Comparison of ENCODE assay signal across 8 cellular contexts in the genomic region with DNA sequence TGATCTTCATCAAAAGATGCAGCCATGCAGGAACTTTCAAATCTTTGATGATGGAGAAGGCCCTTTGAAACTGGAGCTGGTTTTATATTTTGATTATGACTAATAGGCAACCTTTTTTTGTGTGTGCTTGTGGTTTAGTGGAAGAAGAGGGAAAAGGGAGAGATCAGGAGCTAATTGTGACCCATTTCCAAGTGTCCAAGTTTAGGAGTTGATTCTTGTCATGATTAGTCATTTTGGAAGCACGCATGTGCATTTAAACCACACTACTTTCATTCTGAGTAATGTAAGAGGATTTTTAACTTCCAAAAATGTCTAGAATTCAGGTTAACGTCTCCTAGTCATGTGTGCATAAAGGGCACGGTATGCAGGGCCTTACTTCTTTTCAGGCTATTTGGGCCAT. TPM values are rescaled to one million over a fixed set of nuclear protein-coding genes. Genes with fewer than 3 reads are reported as not detected.
DNase-seq lines count a peak whose midpoint lies in the region; ATAC-seq and TF ChIP-seq lines count a peak whose summit lies in the region.

No MANE protein-coding gene starts in this region.

- H3K27ac Mint-ChIP-seq in CD14-positive monocyte (peak overlapping the region; percentile 97 to 99 (median 98)), chondrocyte (ENCODE audit: unreplicated experiment) (peak overlapping the region; percentile 92)

- H3K9me2 ChIP-seq in MM.1S (replicated peaks; ENCODE audit: insufficient read depth, low read length), result no peaks in the 10 kb centered on the region
- H3K9me2 ChIP-seq in neural cell (ENCODE audit: insufficient read depth, low read length), result no peaks in the 10 kb centered on the region

- H3K27me3 ChIP-seq in MM.1S (replicated peaks; ENCODE audit: insufficient read depth, low read length) (no peaks in the 10 kb centered on the region), neural cell (ENCODE audit: insufficient read depth, low read depth, low read length) (no peaks in the 10 kb centered on the region)

- TF ChIP-seq RAD21 in neural cell (conservative IDR thresholded peaks at IDR 0.05), result no peak

- peak overlapping the region; percentile 100 for H3K9ac ChIP-seq in MM.1S (ENCODE audit: low read length)
- H3K9ac ChIP-seq in neural cell (ENCODE audit: low read length), result no peak overlapping the region

- peaks cover 79% of the 10 kb centered on the region for H3F3A ChIP-seq in MM.1S (ENCODE audit: insufficient read depth, low read length)
- no peaks in the 10 kb centered on the region for H3F3A ChIP-seq in neural cell (ENCODE audit: insufficient read depth, low read length, poor library complexity, severe bottlenecking)

- TF ChIP-seq CTCF in CD14-positive monocyte (IDR thresholded peaks at IDR 0.05) (no peak), MM.1S (IDR thresholded peaks at IDR 0.05; ENCODE audit: low read length) (no peak), chondrocyte (IDR thresholded peaks at IDR 0.05) (no peak), neural cell (IDR thresholded peaks at IDR 0.05; ENCODE audit: poor library complexity, severe bottlenecking) (no peak), mucosa of descending colon (IDR thresholded peaks at IDR 0.05) (no peak)

- H2AFZ ChIP-seq in MM.1S (ENCODE audit: low read length), result no peak overlapping the region
- no peak overlapping the region for H2AFZ ChIP-seq in neural cell (ENCODE audit: low read depth, low read length)

- H4K20me1 ChIP-seq in MM.1S (ENCODE audit: insufficient read depth, low read length) (peaks cover 34% of the 10 kb centered on the region), neural cell (ENCODE audit: insufficient read depth) (peaks cover 22% of the 10 kb centered on the region)

- H3K4me1 Mint-ChIP-seq in CD14-positive monocyte, result peaks cover 61% of the 10 kb centered on the region
- H3K4me1 Mint-ChIP-seq in chondrocyte (ENCODE audit: low read depth), result peaks cover 55% of the 10 kb centered on the region

- no peak for DNase-seq in CD14-positive monocyte (ENCODE audit: low spot score)
- DNase-seq in MM.1S, result peak; percentile 35
- DNase-seq in chondrocyte (ENCODE audit: low spot score), result no peak
- DNase-seq in mucosa of descending colon, result no peak
- DNase-seq in DMS 273 (lab: John Stamatoyannopoulos, UW; ENCODE audit: unreplicated experiment), result no peak

- H3K27me3 Mint-ChIP-seq in CD14-positive monocyte (ENCODE audit: low read depth in 3 of 3), result peaks cover 0 to 9% (median 0%) of the 10 kb centered on the region in 3 donors
- no peaks in the 10 kb centered on the region for H3K27me3 Mint-ChIP-seq in chondrocyte (ENCODE audit: low read depth)

- ATAC-seq in GM19324 (IDR thresholded peaks at IDR 0.05; ENCODE audit: low FRiP score, unreplicated experiment) (no peak), mucosa of descending colon (no peak), HG03342 (IDR thresholded peaks at IDR 0.05; ENCODE audit: unreplicated experiment) (no peak)

- TF ChIP-seq EP300 in neural cell (conservative IDR thresholded peaks at IDR 0.05; ENCODE audit: poor library complexity, severe bottlenecking), result no peak

- H3K36me3 ChIP-seq in MM.1S (replicated peaks; ENCODE audit: insufficient read depth, low read length) (peaks cover 30% of the 10 kb centered on the region), neural cell (ENCODE audit: insufficient read depth, low read length) (no peaks in the 10 kb centered on the region), mucosa of descending colon (ENCODE audit: low read depth) (no peaks in the 10 kb centered on the region)

- peak overlapping the region; percentile 99 for H3K4me3 ChIP-seq in MM.1S (ENCODE audit: low read length)
- peak overlapping the region; percentile 99 for H3K4me3 ChIP-seq in neural cell (ENCODE audit: low read length)
- H3K4me3 ChIP-seq in mucosa of descending colon, result no peak overlapping the region

- intact Hi-C loops in CD14-positive monocyte (cut with micrococcal nuclease), result loop anchor here in 1 of 2 donors (10.0 kb wide), 1 partner anchor 61 kb away; no protein-coding TSS in a partner anchor
- intact Hi-C loops in mucosa of descending colon (cut with DNase I, micrococcal nuclease), result no loop called here

- H3K4me1 ChIP-seq in MM.1S (ENCODE audit: low read length), result peaks cover 18% of the 10 kb centered on the region
- peaks cover 25% of the 10 kb centered on the region for H3K4me1 ChIP-seq in mucosa of descending colon (ENCODE audit: low read depth)

- H3K36me3 Mint-ChIP-seq in CD14-positive monocyte, result peaks cover 40 to 43% of the 10 kb centered on the region in 2 donors
- H3K36me3 Mint-ChIP-seq in chondrocyte (ENCODE audit: low read depth), result peaks cover 5% of the 10 kb centered on the region

- peaks cover 92% of the 10 kb centered on the region for H3K79me2 ChIP-seq in MM.1S (ENCODE audit: low read length)
- H3K79me2 ChIP-seq in neural cell (replicated peaks; ENCODE audit: insufficient read depth, low read length), result peaks cover 50% of the 10 kb centered on the region

- peak overlapping the region; percentile 64 to 67 for H3K4me3 Mint-ChIP-seq in CD14-positive monocyte
- peak overlapping the region; percentile 43 for H3K4me3 Mint-ChIP-seq in chondrocyte (ENCODE audit: unreplicated experiment)

- H3K4me2 ChIP-seq in MM.1S (ENCODE audit: low read depth, low read length) (peak overlapping the region; percentile 84), neural cell (ENCODE audit: low read length) (peak overlapping the region; percentile 45)

- H3K27ac ChIP-seq in MM.1S (ENCODE audit: low read length), result peak overlapping the region; percentile 96
- no peak overlapping the region for H3K27ac ChIP-seq in neural cell (ENCODE audit: low read length)

- H3K9me3 Mint-ChIP-seq in CD14-positive monocyte (peaks cover 0 to 2% (median 0%) of the 10 kb centered on the region in 7 donors), chondrocyte (ENCODE audit: low read depth) (no peaks in the 10 kb centered on the region)

- H3K9me3 ChIP-seq in MM.1S (replicated peaks; ENCODE audit: insufficient read depth, low read length) (no peaks in the 10 kb centered on the region), neural cell (ENCODE audit: low read length) (no peaks in the 10 kb centered on the region), mucosa of descending colon (no peaks in the 10 kb centered on the region)

TF ChIP-seq in neural cell, 6 proteins besides CTCF, POLR2A, EP300 and RAD21:
- TF ChIP-seq POLR2AphosphoS5 (IDR thresholded peaks at IDR 0.05) (no peak), TAF1 (IDR thresholded peaks at IDR 0.05; ENCODE audit: low read depth) (no peak), MXI1 (conservative IDR thresholded peaks at IDR 0.05; ENCODE audit: poor library complexity, severe bottlenecking) (no peak), EZH2 (IDR thresholded peaks at IDR 0.05; ENCODE audit: borderline replicate concordance, insufficient read depth, low read length, poor library complexity, severe bottlenecking) (no peak), SMC3 (conservative IDR thresholded peaks at IDR 0.05; ENCODE audit: poor library complexity) (no peak)
- TF ChIP-seq, protein P1, sequence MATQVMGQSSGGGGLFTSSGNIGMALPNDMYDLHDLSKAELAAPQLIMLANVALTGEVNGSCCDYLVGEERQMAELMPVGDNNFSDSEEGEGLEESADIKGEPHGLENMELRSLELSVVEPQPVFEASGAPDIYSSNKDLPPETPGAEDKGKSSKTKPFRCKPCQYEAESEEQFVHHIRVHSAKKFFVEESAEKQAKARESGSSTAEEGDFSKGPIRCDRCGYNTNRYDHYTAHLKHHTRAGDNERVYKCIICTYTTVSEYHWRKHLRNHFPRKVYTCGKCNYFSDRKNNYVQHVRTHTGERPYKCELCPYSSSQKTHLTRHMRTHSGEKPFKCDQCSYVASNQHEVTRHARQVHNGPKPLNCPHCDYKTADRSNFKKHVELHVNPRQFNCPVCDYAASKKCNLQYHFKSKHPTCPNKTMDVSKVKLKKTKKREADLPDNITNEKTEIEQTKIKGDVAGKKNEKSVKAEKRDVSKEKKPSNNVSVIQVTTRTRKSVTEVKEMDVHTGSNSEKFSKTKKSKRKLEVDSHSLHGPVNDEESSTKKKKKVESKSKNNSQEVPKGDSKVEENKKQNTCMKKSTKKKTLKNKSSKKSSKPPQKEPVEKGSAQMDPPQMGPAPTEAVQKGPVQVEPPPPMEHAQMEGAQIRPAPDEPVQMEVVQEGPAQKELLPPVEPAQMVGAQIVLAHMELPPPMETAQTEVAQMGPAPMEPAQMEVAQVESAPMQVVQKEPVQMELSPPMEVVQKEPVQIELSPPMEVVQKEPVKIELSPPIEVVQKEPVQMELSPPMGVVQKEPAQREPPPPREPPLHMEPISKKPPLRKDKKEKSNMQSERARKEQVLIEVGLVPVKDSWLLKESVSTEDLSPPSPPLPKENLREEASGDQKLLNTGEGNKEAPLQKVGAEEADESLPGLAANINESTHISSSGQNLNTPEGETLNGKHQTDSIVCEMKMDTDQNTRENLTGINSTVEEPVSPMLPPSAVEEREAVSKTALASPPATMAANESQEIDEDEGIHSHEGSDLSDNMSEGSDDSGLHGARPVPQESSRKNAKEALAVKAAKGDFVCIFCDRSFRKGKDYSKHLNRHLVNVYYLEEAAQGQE (IDR thresholded peaks at IDR 0.05; ENCODE audit: borderline replicate concordance), result no peak
TF ChIP-seq in neural cell: peak in this region for 0.

RNA-seq across cellular contexts. Expression of a gene that starts 3.5 kb away (rescaled TPM):
- 10 to 100 TPM; 15.4 to 17.5 TPM for polyA plus RNA-seq in CD14-positive monocyte
- total RNA-seq in chondrocyte, result 42.7 to 58.1 TPM (median 45.0 TPM) in 3 replicates
- polyA plus RNA-seq in neural cell, result 21.3 and 22.6 TPM in 2 replicates
- 58.9 TPM in 2 replicates for polyA minus RNA-seq in neural cell
- total RNA-seq in mucosa of descending colon, result 10 to 100 TPM; 52.4 to 60.4 (median 60.1) TPM
